16 cellular contexts compared by ENCODE assay signal in genomic region chr12:109905301-109905700, GRCh38.
"Had no signal": no experiment of that assay in that cellular context is flagged by ENCODE, and none has a peak within 500 bp of the region (broad histone marks: within the 10 kb centered on the region; RNA-seq: fewer than 3 reads in every experiment).

No MANE protein-coding gene starts in this region.

- H3K27me3 Mint-ChIP-seq: naive B cell; stimulated activated naive B cell treated with anti-CD40 and anti-IgM and Interleukin-4, amounts not matched to agents 10 μg/mL and 1 μg/mL and 100 μg/mL, for 72 hours had no signal

- H3K9me3 Mint-ChIP-seq: naive B cell; nephron; stimulated activated naive B cell treated with anti-CD40 and anti-IgM and Interleukin-4, amounts not matched to agents 10 μg/mL and 1 μg/mL and 100 μg/mL, for 72 hours had no signal

- H3K4me3 Mint-ChIP-seq: nephron; stimulated activated naive B cell treated with anti-CD40 and anti-IgM and Interleukin-4, amounts not matched to agents 10 μg/mL and 1 μg/mL and 100 μg/mL, for 72 hours had no signal

- ATAC-seq: gastrocnemius medialis; left colon; left ventricle myocardium superior; sciatic nerve; stimulated activated naive B cell treated with anti-CD40 and anti-IgM and Interleukin-4, amounts not matched to agents 10 μg/mL and 1 μg/mL and 100 μg/mL, for 72 hours had no signal

- H3K27ac Mint-ChIP-seq: nephron; stimulated activated naive B cell treated with anti-CD40 and anti-IgM and Interleukin-4, amounts not matched to agents 10 μg/mL and 1 μg/mL and 100 μg/mL, for 72 hours had no signal

- DNase-seq: effector memory CD4-positive, alpha-beta T cell; gastrocnemius medialis; left colon; left ventricle myocardium superior; mesendoderm; naive B cell; spleen; stimulated activated CD4-positive, alpha-beta T cell treated with anti-CD3 and anti-CD28 coated beads, Interleukin-15, amount 100 ng/mL, for 24 hours; stimulated activated CD4-positive, alpha-beta T cell treated with anti-CD3 and anti-CD28 coated beads, Interleukin-1b, Interleukin-23, amount 100 ng/mL, for 48 hours; stimulated activated CD4-positive, alpha-beta T cell treated with anti-CD3 and anti-CD28 coated beads, Interleukin-4, amount 100 ng/mL, for 24 hours; stimulated activated naive B cell treated with anti-CD40 and anti-IgM and Interleukin-4, amounts not matched to agents 10 μg/mL and 1 μg/mL and 100 μg/mL, for 72 hours; stomach; substantia nigra; transverse colon had no signal
